Comparison of ENCODE assay signal across 13 cellular contexts in genomic region chr1:45643978-45644377, GRCh38. TPM values are rescaled to one million over a fixed set of nuclear protein-coding genes. Genes with fewer than 3 reads are reported as not detected.
DNase-seq lines count a peak whose midpoint lies in the region; ATAC-seq and TF ChIP-seq lines count a peak whose summit lies in the region.
"Had no signal": no experiment of that assay in that cellular context is flagged by ENCODE, and none has a peak within 500 bp of the region (broad histone marks: within the 10 kb centered on the region; RNA-seq: fewer than 3 reads in every experiment).

No MANE protein-coding gene starts in this region.

- H3K9me3 ChIP-seq in right atrium auricular region = no peaks in the 10 kb centered on the region
- H3K9me3 ChIP-seq in adrenal gland (replicated peaks in 1 of 3) = no peaks in the 10 kb centered on the region
- H3K9me3 ChIP-seq: gastrocnemius medialis, SJSA1, spleen had no signal

- no peaks in the 10 kb centered on the region for H3K27me3 ChIP-seq in right atrium auricular region
- no peaks in the 10 kb centered on the region for H3K27me3 ChIP-seq in adrenal gland
- H3K27me3 ChIP-seq: gastrocnemius medialis, SJSA1, spleen had no signal

- H3K27ac ChIP-seq in right atrium auricular region (no peak overlapping the region), adrenal gland (no peak overlapping the region)
- H3K27ac ChIP-seq: SJSA1 had no signal

- peaks cover 48% of the 10 kb centered on the region for H3K36me3 ChIP-seq in right atrium auricular region
- peaks cover 0 to 45% of the 10 kb centered on the region in 2 donors for H3K36me3 ChIP-seq in adrenal gland (replicated peaks in 1 of 2)

- TF ChIP-seq CTCF in right atrium auricular region (IDR thresholded peaks at IDR 0.05) (no peak), adrenal gland (IDR thresholded peaks at IDR 0.05) (peak in 4 of 6 experiments; percentile 7 to 20 (median 12))

- H3K4me3 ChIP-seq in right atrium auricular region (no peak overlapping the region), adrenal gland (no peak overlapping the region)
- H3K4me3 ChIP-seq: gastrocnemius medialis, SJSA1, spleen had no signal

- intact Hi-C loops in left ventricle myocardium superior (cut with micrococcal nuclease) = no loop called here
- intact Hi-C loops in adrenal gland (cut with DNase I) = no loop called here
- intact Hi-C loops in left colon (cut with DNase I, micrococcal nuclease) = no loop called here

- H3K4me1 ChIP-seq in right atrium auricular region (peaks cover 0 to 14% of the 10 kb centered on the region in 2 donors), adrenal gland (replicated peaks in 1 of 2) (no peaks in the 10 kb centered on the region)
- H3K4me1 ChIP-seq: gastrocnemius medialis had no signal

- ATAC-seq in left ventricle myocardium superior = peak; percentile 22
- peak; percentile 88 for ATAC-seq in left colon
- ATAC-seq in HG02763 (IDR thresholded peaks at IDR 0.05; ENCODE audit: unreplicated experiment) = no peak
- no peak for ATAC-seq in HG02852 (IDR thresholded peaks at IDR 0.05; ENCODE audit: unreplicated experiment)
- ATAC-seq in HG02678 (IDR thresholded peaks at IDR 0.05; ENCODE audit: unreplicated experiment) = no peak

- DNase-seq in left ventricle myocardium superior = no peak
- no peak for DNase-seq in right atrium auricular region (ENCODE audit: low spot score)
- DNase-seq in adrenal gland = no peak
- DNase-seq in left colon = peak in 1 of 2 donors; percentile 60
- DNase-seq in stimulated activated CD4-positive, alpha-beta T cell treated with anti-CD3 and anti-CD28 coated beads, Interleukin-2, amount 100 ng/mL, for 24 hours = no peak
- DNase-seq: aorta, gastrocnemius medialis, NCI-H146, spleen had no signal

- TF ChIP-seq POLR2A in adrenal gland (IDR thresholded peaks at IDR 0.05) = no peak

RNA-seq across cellular contexts. Expression of gene CCDC17, which starts 20.1 kb away (rescaled TPM):
- total RNA-seq in left ventricle myocardium superior (0.64 TPM), right atrium auricular region (under 1 TPM; 0.39 to 0.52 TPM), adrenal gland (1 to 10 TPM in 4 of 8 donors, under 1 TPM in 3, not detected in 1; 0.35 to 2.5 (median 1.5) TPM), left colon (1 to 10 TPM; 2.8 to 5.6 TPM)
- polyA plus RNA-seq in adrenal gland = 1 to 10 TPM in 2 of 3 donors, under 1 TPM in 1; 0.24 to 4.2 (median 2.2) TPM

RNA-seq across cellular contexts. Expression of gene GPBP1L1, which starts 42.4 kb away (rescaled TPM):
- total RNA-seq in left ventricle myocardium superior (78.9 TPM), right atrium auricular region (100 to 1,000 TPM in 1 of 2 donors, 10 to 100 TPM in 1; 77.3 to 106 TPM), adrenal gland (100 to 1,000 TPM in 3 of 8 donors, 10 to 100 TPM in 5; 57.9 to 122 (median 91.1) TPM), left colon (100 to 1,000 TPM; 193 to 195 TPM)
- 10 to 100 TPM; 34.5 to 75.8 (median 40.1) TPM for polyA plus RNA-seq in adrenal gland

RNA-seq across cellular contexts. Expression of gene TMEM69, which starts 44.0 kb away (rescaled TPM):
- total RNA-seq in left ventricle myocardium superior (21.7 TPM), right atrium auricular region (10 to 100 TPM; 27.7 to 38.2 TPM), adrenal gland (10 to 100 TPM; 16.8 to 37.2 (median 26.3) TPM), left colon (10 to 100 TPM; 20.1 to 25.5 TPM)
- 10 to 100 TPM in 2 of 3 donors, 1 to 10 TPM in 1; 9.3 to 53.1 (median 16.8) TPM for polyA plus RNA-seq in adrenal gland

Comparison
In these comparisons a context has a peak if more than half of its experiments do, and no peak if none do; other contexts are left out.
1. ATAC-seq: peak in left ventricle myocardium superior (single experiment) and left colon (single experiment); none in HG02763 (single experiment), HG02852 (single experiment) and HG02678 (single experiment).
2. CTCF ChIP-seq: peak in adrenal gland (4 of 6); none in right atrium auricular region (0 of 2).